Comparison of ENCODE assay signal across 8 cellular contexts in genomic region chr3:182979103-182979697, GRCh38. TPM values are rescaled to one million over a fixed set of nuclear protein-coding genes. Genes with fewer than 3 reads are reported as not detected.
DNase-seq lines count a peak whose midpoint lies in the region; ATAC-seq and TF ChIP-seq lines count a peak whose summit lies in the region.

No MANE protein-coding gene starts in this region.

- H3K27ac Mint-ChIP-seq in osteocyte (ENCODE audit: unreplicated experiment), result peak overlapping the region; percentile 83

- H3K4me3 Mint-ChIP-seq in osteocyte (ENCODE audit: unreplicated experiment), result peak overlapping the region; percentile 93

- peaks cover 19% of the 10 kb centered on the region for H3K4me1 Mint-ChIP-seq in osteocyte (ENCODE audit: unreplicated experiment)

- no peak for TF ChIP-seq POLR2A in Peyer's patch (IDR thresholded peaks at IDR 0.05)

- H3K4me3 ChIP-seq in Peyer's patch (peak overlapping the region; percentile 90 to 100 (median 92)), epithelial cell of proximal tubule (ENCODE audit: low read depth, low read length) (peak overlapping the region; percentile 79)

- H3K27ac ChIP-seq in Peyer's patch, result peak overlapping the region; percentile 85 to 96 (median 90)
- no peak overlapping the region for H3K27ac ChIP-seq in caudate nucleus (ENCODE audit: low read depth, low read length)

- no peaks in the 10 kb centered on the region for H3K9me3 Mint-ChIP-seq in osteocyte (ENCODE audit: unreplicated experiment)

- no peaks in the 10 kb centered on the region for H3K9me3 ChIP-seq in Peyer's patch

- no peak for ATAC-seq in HG02588 (IDR thresholded peaks at IDR 0.05; ENCODE audit: unreplicated experiment)

- H3K27me3 ChIP-seq in Peyer's patch, result no peaks in the 10 kb centered on the region

- H3K27me3 Mint-ChIP-seq in osteocyte (ENCODE audit: unreplicated experiment), result no peaks in the 10 kb centered on the region

- TF ChIP-seq CTCF in Peyer's patch (IDR thresholded peaks at IDR 0.05) (no peak), epithelial cell of proximal tubule (conservative IDR thresholded peaks at IDR 0.05; ENCODE audit: low read depth, low read length) (no peak), osteocyte (IDR thresholded peaks at IDR 0.05) (no peak)

- peak; percentile 56 for DNase-seq in NCI-H82 (lab: John Stamatoyannopoulos, UW)
- DNase-seq in NCI-H82 treated with DMSO at 0.1 percent for 48 hours (lab: John Stamatoyannopoulos, UW; ENCODE audit: unreplicated experiment), result no peak
- no peak for DNase-seq in Peyer's patch
- DNase-seq in epithelial cell of proximal tubule (ENCODE audit: low read depth), result no peak
- DNase-seq in osteocyte (ENCODE audit: extremely low spot score, unreplicated experiment), result no peak
- DNase-seq in AG08395 (ENCODE audit: low spot score), result no peak
- DNase-seq in caudate nucleus (lab: John Stamatoyannopoulos, UW), result no peak

- H3K4me1 ChIP-seq in Peyer's patch, result peaks cover 0 to 17% (median 7%) of the 10 kb centered on the region in 4 donors

- no peaks in the 10 kb centered on the region for H3K36me3 Mint-ChIP-seq in osteocyte (ENCODE audit: unreplicated experiment)

- H3K36me3 ChIP-seq in Peyer's patch, result no peaks in the 10 kb centered on the region

RNA-seq across cellular contexts. Expression of gene DCUN1D1, which starts 1.1 kb away (rescaled TPM):
- total RNA-seq in Peyer's patch (10 to 100 TPM; 11.2 to 27.2 (median 19.9) TPM), epithelial cell of proximal tubule (11.3 and 17.1 TPM in 2 replicates), osteocyte (52.4 and 56.5 TPM in 2 replicates)
